1 cellular context compared by ENCODE assay signal in the genomic region with DNA sequence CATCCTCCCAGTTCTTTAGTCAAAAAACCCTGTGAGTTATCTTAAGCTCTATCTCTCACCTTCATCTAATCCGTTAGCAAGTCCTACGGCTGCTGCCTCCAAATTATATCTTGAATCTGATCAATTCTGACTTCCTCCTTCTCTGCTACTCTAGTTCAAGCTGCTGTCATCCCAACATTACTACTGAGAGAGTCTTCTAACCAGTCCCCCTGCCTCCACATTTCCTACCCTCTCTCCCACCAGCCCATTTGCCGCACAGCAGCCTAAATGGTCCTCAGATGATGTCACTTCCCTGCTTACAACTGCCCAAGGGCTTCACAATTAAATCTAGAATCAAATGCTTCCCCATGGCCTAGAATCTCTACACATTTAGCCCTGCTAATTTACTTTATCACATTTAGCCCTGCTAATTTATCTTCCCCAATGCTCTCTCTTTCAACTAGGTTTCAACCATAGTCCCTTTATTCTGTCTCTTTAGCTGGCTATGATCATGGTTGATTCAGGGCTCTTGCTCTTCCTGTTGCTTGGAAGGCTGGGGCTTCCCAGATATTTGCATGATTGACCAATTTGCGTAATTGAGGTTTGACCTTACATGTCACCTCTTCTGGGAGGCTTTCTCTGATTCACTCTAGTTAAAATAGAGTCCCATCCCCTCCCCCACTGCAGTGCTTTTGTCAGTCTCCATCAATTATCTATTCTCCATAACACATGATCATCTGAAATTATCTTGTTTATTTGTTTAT.
TF ChIP-seq lines count a peak whose summit lies in the region.

No MANE protein-coding gene starts in this region.

TF ChIP-seq in GM23338, 12 proteins besides CTCF, POLR2A, EP300 and RAD21 (continued from another document):
- TF ChIP-seq, protein P1, sequence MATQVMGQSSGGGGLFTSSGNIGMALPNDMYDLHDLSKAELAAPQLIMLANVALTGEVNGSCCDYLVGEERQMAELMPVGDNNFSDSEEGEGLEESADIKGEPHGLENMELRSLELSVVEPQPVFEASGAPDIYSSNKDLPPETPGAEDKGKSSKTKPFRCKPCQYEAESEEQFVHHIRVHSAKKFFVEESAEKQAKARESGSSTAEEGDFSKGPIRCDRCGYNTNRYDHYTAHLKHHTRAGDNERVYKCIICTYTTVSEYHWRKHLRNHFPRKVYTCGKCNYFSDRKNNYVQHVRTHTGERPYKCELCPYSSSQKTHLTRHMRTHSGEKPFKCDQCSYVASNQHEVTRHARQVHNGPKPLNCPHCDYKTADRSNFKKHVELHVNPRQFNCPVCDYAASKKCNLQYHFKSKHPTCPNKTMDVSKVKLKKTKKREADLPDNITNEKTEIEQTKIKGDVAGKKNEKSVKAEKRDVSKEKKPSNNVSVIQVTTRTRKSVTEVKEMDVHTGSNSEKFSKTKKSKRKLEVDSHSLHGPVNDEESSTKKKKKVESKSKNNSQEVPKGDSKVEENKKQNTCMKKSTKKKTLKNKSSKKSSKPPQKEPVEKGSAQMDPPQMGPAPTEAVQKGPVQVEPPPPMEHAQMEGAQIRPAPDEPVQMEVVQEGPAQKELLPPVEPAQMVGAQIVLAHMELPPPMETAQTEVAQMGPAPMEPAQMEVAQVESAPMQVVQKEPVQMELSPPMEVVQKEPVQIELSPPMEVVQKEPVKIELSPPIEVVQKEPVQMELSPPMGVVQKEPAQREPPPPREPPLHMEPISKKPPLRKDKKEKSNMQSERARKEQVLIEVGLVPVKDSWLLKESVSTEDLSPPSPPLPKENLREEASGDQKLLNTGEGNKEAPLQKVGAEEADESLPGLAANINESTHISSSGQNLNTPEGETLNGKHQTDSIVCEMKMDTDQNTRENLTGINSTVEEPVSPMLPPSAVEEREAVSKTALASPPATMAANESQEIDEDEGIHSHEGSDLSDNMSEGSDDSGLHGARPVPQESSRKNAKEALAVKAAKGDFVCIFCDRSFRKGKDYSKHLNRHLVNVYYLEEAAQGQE (IDR thresholded peaks at IDR 0.05; ENCODE audit: unreplicated experiment) = no peak
